In genomic region chr20:52078289-52078688, GRCh38 we compare ENCODE assay signal across 24 cellular contexts.
A peak's percentile ranks its signal among the peaks of the same experiment; 100 is the strongest.
DNase-seq lines count a peak whose midpoint lies in the region; ATAC-seq, FAIRE-seq and TF ChIP-seq lines count a peak whose summit lies in the region.
"Had no signal": no experiment of that assay in that cellular context is flagged by ENCODE, and none has a peak within 500 bp of the region (broad histone marks: within the 10 kb centered on the region; RNA-seq: fewer than 3 reads in every experiment).

No MANE protein-coding gene starts in this region.

- ATAC-seq in HepG2 = 0 out of 3 replicates have a peak, but pooled peaks have one; percentile 32
- ATAC-seq in right lobe of liver = no peak
- no peak for ATAC-seq in HG03280 (IDR thresholded peaks at IDR 0.05; ENCODE audit: unreplicated experiment)
- ATAC-seq in GM21786 (IDR thresholded peaks at IDR 0.05; ENCODE audit: unreplicated experiment) = no peak
- ATAC-seq: CD8-positive, alpha-beta T cell; GM23338; HCT116 had no signal

- POLR2A ChIA-PET in HepG2 (lab: Yijun Ruan, JAX) (no interaction called here), endothelial cell of umbilical vein (lab: Charles Lee) (no interaction called here)

- TF ChIP-seq POLR2A in HepG2 (IDR thresholded peaks at IDR 0.05; ENCODE audit: insufficient read depth in 1 of 2, low read depth in 2 of 2, low read length in 2 of 2) = no peak
- TF ChIP-seq POLR2A in right lobe of liver (IDR thresholded peaks at IDR 0.05) = no peak
- no peak for TF ChIP-seq POLR2A in endothelial cell of umbilical vein (IDR thresholded peaks at IDR 0.05; ENCODE audit: low read depth, low read length)

- H3K9me3 ChIP-seq in HepG2 (ENCODE audit: low read length) (no peaks in the 10 kb centered on the region), right lobe of liver (no peaks in the 10 kb centered on the region), adipocyte (ENCODE audit: control insufficient read depth, low read length) (no peaks in the 10 kb centered on the region), endothelial cell of umbilical vein (replicated peaks; ENCODE audit: control insufficient read depth, insufficient read depth, low read length) (no peaks in the 10 kb centered on the region)
- H3K9me3 ChIP-seq: BLaER1 treated with 17β-estradiol and CSF1 and Interleukin-3, amounts not matched to agents 10 nM and 100 nM had no signal

- WGBS in HepG2 (ENCODE audit: low lambda C conversion rate) = 32% methylated on average over 4 of the region's 4 CpGs
- WGBS in right lobe of liver (ENCODE audit: insufficient coverage, low coverage, low lambda C conversion rate, missing lambda C conversion rate) = 43% methylated on average over 3 of the region's 4 CpGs

- H3K79me2 ChIP-seq in HepG2 (ENCODE audit: insufficient read depth, low read length) = no peaks in the 10 kb centered on the region
- H3K79me2 ChIP-seq in endothelial cell of umbilical vein (ENCODE audit: control insufficient read depth, insufficient read depth, low read length) = no peaks in the 10 kb centered on the region

- no TSS peak for BruUV-seq in HepG2 (replicated peaks; lab: Mats Ljungman, UMichigan)
- no TSS peak for BruUV-seq in endothelial cell of umbilical vein (replicated peaks; lab: Mats Ljungman, UMichigan)

- TF ChIP-seq RAD21 in HepG2 (CRISPR knock-in tag; IDR thresholded peaks at IDR 0.05) = no peak

- TF ChIP-seq CTCF in HepG2 (CRISPR knock-in tag; IDR thresholded peaks at IDR 0.05) (no peak), right lobe of liver (IDR thresholded peaks at IDR 0.05) (no peak), endothelial cell of umbilical vein (IDR thresholded peaks at IDR 0.05; ENCODE audit: extremely low read depth in 1 of 2, insufficient read depth in 1 of 2, low read depth in 1 of 2, low read length in 2 of 2) (no peak)

- no peak overlapping the region for H3K9ac ChIP-seq in HepG2 (ENCODE audit: insufficient read depth, low read depth, low read length)
- no peak overlapping the region for H3K9ac ChIP-seq in adipocyte (ENCODE audit: low read length)
- H3K9ac ChIP-seq in endothelial cell of umbilical vein (replicated peaks; ENCODE audit: extremely low read depth, insufficient read depth, low read length) = no peak overlapping the region
- H3K9ac ChIP-seq: BLaER1 treated with 17β-estradiol and CSF1 and Interleukin-3, amounts not matched to agents 10 nM and 100 nM had no signal

- no peak overlapping the region for H3K4me3 ChIP-seq in HepG2 (replicated peaks in 1 of 3; ENCODE audit: insufficient read depth in 1 of 3, low read depth in 2 of 3, low read length in 3 of 3)
- H3K4me3 ChIP-seq in right lobe of liver = no peak overlapping the region
- H3K4me3 ChIP-seq in adipocyte (ENCODE audit: low read length) = no peak overlapping the region
- no peak overlapping the region for H3K4me3 ChIP-seq in endothelial cell of umbilical vein (replicated peaks in 1 of 3; ENCODE audit: insufficient read depth in 1 of 3, low read depth in 1 of 3, low read length in 3 of 3)
- H3K4me3 ChIP-seq: BLaER1 treated with 17β-estradiol and CSF1 and Interleukin-3, amounts not matched to agents 10 nM and 100 nM; GM23338 had no signal

- DNase-seq in HepG2 (ENCODE audit: low spot score) = peak; percentile 26
- DNase-seq in right lobe of liver = no peak
- DNase-seq in adipocyte (ENCODE audit: low read depth) = peak; percentile 33
- no peak for DNase-seq in endothelial cell of umbilical vein (ENCODE audit: low read depth, low spot score)
- DNase-seq in islet precursor cell = peak; percentile 28
- no peak for DNase-seq in posterior cingulate gyrus
- DNase-seq: 8988T; CD8-positive, alpha-beta T cell; COR-L47; DMS 273 treated with DMSO at 0.1 percent for 48 hours; DMS53; DND-41; HFFc6; KBM-7 had no signal

- H2AFZ ChIP-seq in HepG2 (ENCODE audit: low read length) = no peak overlapping the region
- H2AFZ ChIP-seq in endothelial cell of umbilical vein (ENCODE audit: low read depth, low read length) = no peak overlapping the region
- H2AFZ ChIP-seq: GM23338 had no signal

- FAIRE-seq in HepG2 (lab: Jason Lieb, UNC) = no peak
- peak; percentile 48 for FAIRE-seq in endothelial cell of umbilical vein (lab: Jason Lieb, UNC)
- FAIRE-seq: G401.6, GM12891, GM19239, H54, HTR-8/SVneo had no signal

- dilution Hi-C loops in endothelial cell of umbilical vein (cut with MboI; ENCODE audit: extremely low pct_ligation_motif_present, low sequenced_read_pairs) = no loop called here

- H3K4me2 ChIP-seq in HepG2 (ENCODE audit: low read depth, low read length) (no peak overlapping the region), endothelial cell of umbilical vein (ENCODE audit: insufficient read depth, low read length) (no peak overlapping the region)
- H3K4me2 ChIP-seq: BLaER1 treated with 17β-estradiol and CSF1 and Interleukin-3, amounts not matched to agents 10 nM and 100 nM; GM23338 had no signal

- intact Hi-C loops in HepG2 (cut with micrococcal nuclease; ENCODE audit: unreplicated experiment) (no loop called here), right lobe of liver (cut with DNase I) (no loop called here), endothelial cell of umbilical vein (cut with micrococcal nuclease) (no loop called here), posterior cingulate gyrus (cut with DNase I) (no loop called here)

- H3K36me3 ChIP-seq in HepG2 (replicated peaks in 1 of 2; ENCODE audit: control insufficient read depth in 1 of 2, insufficient read depth in 2 of 2, low read length in 2 of 2) = no peaks in the 10 kb centered on the region
- no peaks in the 10 kb centered on the region for H3K36me3 ChIP-seq in right lobe of liver
- H3K36me3 ChIP-seq in adipocyte (ENCODE audit: control insufficient read depth, insufficient read depth, low read length, severe bottlenecking) = no peaks in the 10 kb centered on the region
- no peaks in the 10 kb centered on the region for H3K36me3 ChIP-seq in endothelial cell of umbilical vein (ENCODE audit: control insufficient read depth in 2 of 2, extremely low read depth in 1 of 2, insufficient read depth in 2 of 2, low read length in 2 of 2)
- H3K36me3 ChIP-seq: BLaER1 treated with 17β-estradiol and CSF1 and Interleukin-3, amounts not matched to agents 10 nM and 100 nM had no signal

- H3K9me1 ChIP-seq in endothelial cell of umbilical vein (replicated peaks; ENCODE audit: control insufficient read depth, extremely low read depth, insufficient read depth, low read length) = no peaks in the 10 kb centered on the region

- H4K20me1 ChIP-seq in HepG2 (ENCODE audit: insufficient read depth, low read length) (no peaks in the 10 kb centered on the region), endothelial cell of umbilical vein (replicated peaks; ENCODE audit: control insufficient read depth, extremely low read depth, insufficient read depth, low read length) (no peaks in the 10 kb centered on the region)
- H4K20me1 ChIP-seq: BLaER1 treated with 17β-estradiol and CSF1 and Interleukin-3, amounts not matched to agents 10 nM and 100 nM had no signal

- no peak overlapping the region for H3K27ac ChIP-seq in HepG2 (ENCODE audit: extremely low read length, insufficient read depth, low read length)
- no peak overlapping the region for H3K27ac ChIP-seq in right lobe of liver
- no peak overlapping the region for H3K27ac ChIP-seq in endothelial cell of umbilical vein (ENCODE audit: insufficient read depth, low read depth, low read length)
- H3K27ac ChIP-seq: BLaER1 treated with 17β-estradiol and CSF1 and Interleukin-3, amounts not matched to agents 10 nM and 100 nM had no signal

- in situ Hi-C loops in HepG2 (cut with HindIII; ENCODE audit: extremely low pct_ligation_motif_present, low pct_unique_long_range_greater_than_20kb) = loop anchor here (25.0 kb wide), 1 partner anchor 1091 kb away; no protein-coding TSS in a partner anchor

- CTCF ChIA-PET in HepG2 (lab: Yijun Ruan, JAX; ENCODE audit: low intra/inter-chr PET ratio, low total read pairs) = no interaction called here
- CTCF ChIA-PET in endothelial cell of umbilical vein (lab: Charles Lee) = interaction anchor here (0.6 to 1.1 kb wide), 4 partner anchors 57 to 377 kb away, joined by 3 read pairs; no protein-coding TSS in a partner anchor

- no peaks in the 10 kb centered on the region for H3K27me3 ChIP-seq in HepG2 (ENCODE audit: control insufficient read depth in 1 of 2, insufficient read depth in 2 of 2, low read length in 2 of 2)
- H3K27me3 ChIP-seq in right lobe of liver = no peaks in the 10 kb centered on the region
- H3K27me3 ChIP-seq in adipocyte (replicated peaks; ENCODE audit: control insufficient read depth, insufficient read depth, low read length) = no peaks in the 10 kb centered on the region
- no peaks in the 10 kb centered on the region for H3K27me3 ChIP-seq in endothelial cell of umbilical vein (ENCODE audit: control insufficient read depth in 2 of 2, insufficient read depth in 2 of 2, low read length in 2 of 2)
- H3K27me3 ChIP-seq: BLaER1 treated with 17β-estradiol and CSF1 and Interleukin-3, amounts not matched to agents 10 nM and 100 nM had no signal

- TF ChIP-seq EP300 in HepG2 (IDR thresholded peaks at IDR 0.05; ENCODE audit: low read depth in 2 of 2, low read length in 2 of 2) = no peak
- no peak for TF ChIP-seq EP300 in HepG2 (CRISPR knock-in tag; IDR thresholded peaks at IDR 0.05; ENCODE audit: borderline replicate concordance)

- H3K4me1 ChIP-seq in HepG2 (ENCODE audit: insufficient read depth, low read length) (peaks cover 14% of the 10 kb centered on the region; the same call in 1 of the 2 replicates), right lobe of liver (no peaks in the 10 kb centered on the region), adipocyte (ENCODE audit: control insufficient read depth, insufficient read depth, low read length) (no peaks in the 10 kb centered on the region), endothelial cell of umbilical vein (ENCODE audit: control insufficient read depth, extremely low read depth, insufficient read depth, low read length) (no peaks in the 10 kb centered on the region)

TF ChIP-seq in HepG2, 621 proteins besides CTCF, POLR2A, EP300 and RAD21 (continues in another document):
- no peak for TF ChIP-seq RFX5 (IDR thresholded peaks at IDR 0.05; ENCODE audit: low read depth, low read length)
- TF ChIP-seq CEBPB (IDR thresholded peaks at IDR 0.05; ENCODE audit: borderline replicate concordance, low read depth, low read length) = peak; percentile 77

TF ChIP-seq in endothelial cell of umbilical vein, 7 proteins besides CTCF, POLR2A, EP300 and RAD21 (continues in another document):
- TF ChIP-seq POLR2AphosphoS5 (IDR thresholded peaks at IDR 0.05; ENCODE audit: insufficient read depth, low read depth, low read length) = no peak
- no peak for TF ChIP-seq JUN (IDR thresholded peaks at IDR 0.05; ENCODE audit: borderline replicate concordance, insufficient read depth, insufficient read length, low read depth)
- TF ChIP-seq MAX (IDR thresholded peaks at IDR 0.05; ENCODE audit: insufficient read depth, insufficient read length) = no peak
- no peak for TF ChIP-seq GATA2 (IDR thresholded peaks at IDR 0.05; ENCODE audit: insufficient read depth, insufficient read length, low read depth, low read length)
- TF ChIP-seq FOS (IDR thresholded peaks at IDR 0.05; ENCODE audit: borderline replicate concordance, insufficient read depth, low read length) = no peak
- no peak for TF ChIP-seq MYC (IDR thresholded peaks at IDR 0.05; ENCODE audit: low read depth, low read length)

Comparison
In these comparisons a context has a peak if more than half of its experiments do, and no peak if none do; other contexts are left out.
1. DNase-seq: peak in HepG2 (single experiment), adipocyte (single experiment) and islet precursor cell (single experiment); none in right lobe of liver (0 of 3), endothelial cell of umbilical vein (single experiment) and posterior cingulate gyrus (0 of 10).